In genomic region chr4:150315691-150316090, GRCh38 we compare ENCODE assay signal across 1 cellular context.
TF ChIP-seq lines count a peak whose summit lies in the region.

No MANE protein-coding gene starts in this region.

TF ChIP-seq in IMR-90, 13 proteins besides CTCF, POLR2A, EP300 and RAD21 (continued from another document):
- TF ChIP-seq USF2 (IDR thresholded peaks at IDR 0.05; ENCODE audit: low read depth, low read length) (no peak), FOS (IDR thresholded peaks at IDR 0.05; ENCODE audit: low read depth, low read length) (no peak)
